In genomic region chr2:235668782-235669181, GRCh38 we compare ENCODE assay signal across 9 cellular contexts.
DNase-seq lines count a peak whose midpoint lies in the region; ATAC-seq and TF ChIP-seq lines count a peak whose summit lies in the region.
"Had no signal": no experiment of that assay in that cellular context is flagged by ENCODE, and none has a peak within 500 bp of the region (broad histone marks: within the 10 kb centered on the region; RNA-seq: fewer than 3 reads in every experiment).

No MANE protein-coding gene starts in this region.

- no peak for TF ChIP-seq CTCF in glutamatergic neuron (IDR thresholded peaks at IDR 0.05; ENCODE audit: partially characterized antibody, unreplicated experiment)

- 0 out of 2 replicates have a peak overlapping the region, but pooled peaks have one; percentile 36 for H3K27ac ChIP-seq in SK-N-MC

- no peaks in the 10 kb centered on the region for H3K36me3 ChIP-seq in SK-N-MC (ENCODE audit: insufficient read depth, low read length)
- H3K36me3 ChIP-seq in skeletal muscle satellite cell (ENCODE audit: insufficient read depth, low read length): no peaks in the 10 kb centered on the region
- H3K36me3 ChIP-seq: uterus had no signal

- H3K27me3 Mint-ChIP-seq in activated T-cell treated with anti-CD3 and anti-CD28 coated beads, Interleukin-2, amount 50 U/mL, for 24 hours: peaks cover 68% of the 10 kb centered on the region
- H3K27me3 Mint-ChIP-seq in glutamatergic neuron (ENCODE audit: unreplicated experiment): peaks cover 14% of the 10 kb centered on the region

- H3K27ac Mint-ChIP-seq in activated T-cell treated with anti-CD3 and anti-CD28 coated beads, Interleukin-2, amount 50 U/mL, for 24 hours: no peak overlapping the region
- H3K27ac Mint-ChIP-seq in glutamatergic neuron (ENCODE audit: unreplicated experiment): peak overlapping the region; percentile 80

- H3K4me1 Mint-ChIP-seq in activated T-cell treated with anti-CD3 and anti-CD28 coated beads, Interleukin-2, amount 50 U/mL, for 24 hours (ENCODE audit: low read depth): peaks cover 7% of the 10 kb centered on the region
- H3K4me1 Mint-ChIP-seq in glutamatergic neuron (ENCODE audit: low read depth, unreplicated experiment): peaks cover 52% of the 10 kb centered on the region

- ATAC-seq in Right ventricle myocardium inferior: no peak

- no peaks in the 10 kb centered on the region for H3K9me3 Mint-ChIP-seq in activated T-cell treated with anti-CD3 and anti-CD28 coated beads, Interleukin-2, amount 50 U/mL, for 24 hours
- H3K9me3 Mint-ChIP-seq in glutamatergic neuron (ENCODE audit: unreplicated experiment): peaks cover 18% of the 10 kb centered on the region

- no peaks in the 10 kb centered on the region for H3K27me3 ChIP-seq in skeletal muscle satellite cell (ENCODE audit: control insufficient read depth, insufficient read depth, low read length)
- H3K27me3 ChIP-seq: uterus had no signal

- H3K4me1 ChIP-seq in skeletal muscle satellite cell (ENCODE audit: control insufficient read depth, insufficient read depth, low read length): peaks cover 37% of the 10 kb centered on the region

- H3K4me3 ChIP-seq in SK-N-MC: peak overlapping the region; percentile 55
- H3K4me3 ChIP-seq in skeletal muscle satellite cell (ENCODE audit: low read length): no peak overlapping the region

- H3K36me3 Mint-ChIP-seq in activated T-cell treated with anti-CD3 and anti-CD28 coated beads, Interleukin-2, amount 50 U/mL, for 24 hours (ENCODE audit: low read depth): no peaks in the 10 kb centered on the region
- H3K36me3 Mint-ChIP-seq in glutamatergic neuron (ENCODE audit: unreplicated experiment): no peaks in the 10 kb centered on the region

- intact Hi-C loops in Right ventricle myocardium inferior (cut with DNase I): loop anchor here (2.0 kb wide), 1 partner anchor 74 kb away; no protein-coding TSS in a partner anchor

- no peak for DNase-seq in activated T-cell treated with anti-CD3 and anti-CD28 coated beads, Interleukin-2, amount 50 U/mL, for 24 hours
- no peak for DNase-seq in activated T-cell treated with anti-CD3 and anti-CD28 coated beads, Interleukin-2, amount 50 U/mL, for 48 hours
- DNase-seq in SK-N-MC (ENCODE audit: low read depth, low spot score): no peak
- DNase-seq in glutamatergic neuron: peak; percentile 1
- no peak for DNase-seq in DMS 273 treated with DMSO at 0.1 percent for 48 hours (lab: John Stamatoyannopoulos, UW)
- no peak for DNase-seq in Right ventricle myocardium inferior (ENCODE audit: missing footprints)
- no peak for DNase-seq in SK-N-DZ (ENCODE audit: low spot score)

- H3K9ac ChIP-seq in SK-N-MC (ENCODE audit: insufficient read length): no peak overlapping the region
- H3K9ac ChIP-seq in skeletal muscle satellite cell (ENCODE audit: low read depth, low read length): no peak overlapping the region

- H3K4me2 ChIP-seq in skeletal muscle satellite cell (ENCODE audit: low read length): peak overlapping the region; percentile 55

- H3K9me3 ChIP-seq in SK-N-MC (ENCODE audit: low read depth, low read length) (no peaks in the 10 kb centered on the region), skeletal muscle satellite cell (replicated peaks; ENCODE audit: low read length) (no peaks in the 10 kb centered on the region)
- H3K9me3 ChIP-seq: uterus had no signal

- peak overlapping the region; percentile 23 for H3K4me3 Mint-ChIP-seq in activated T-cell treated with anti-CD3 and anti-CD28 coated beads, Interleukin-2, amount 50 U/mL, for 24 hours
- H3K4me3 Mint-ChIP-seq in glutamatergic neuron (ENCODE audit: unreplicated experiment): peak overlapping the region; percentile 70
